Comparison of ENCODE assay signal across 21 cellular contexts in genomic region chr5:124644138-124644537, GRCh38.
DNase-seq lines count a peak whose midpoint lies in the region; ATAC-seq, FAIRE-seq and TF ChIP-seq lines count a peak whose summit lies in the region.
"Had no signal": no experiment of that assay in that cellular context is flagged by ENCODE, and none has a peak within 500 bp of the region (broad histone marks: within the 10 kb centered on the region; RNA-seq: fewer than 3 reads in every experiment).

No MANE protein-coding gene starts in this region.

- H3K27me3 ChIP-seq in Panc1 (ENCODE audit: control insufficient read depth, insufficient read depth, low read length) (no peaks in the 10 kb centered on the region), H1 (replicated peaks in 1 of 4; ENCODE audit: control insufficient read depth in 3 of 4, extremely low read depth in 1 of 4, insufficient read depth in 3 of 4, low read length in 3 of 4) (no peaks in the 10 kb centered on the region)

- no peak overlapping the region for H2BK15ac ChIP-seq in H1 (ENCODE audit: low read length)

- peak; percentile 58 for DNase-seq in EL
- DNase-seq in Panc1 (ENCODE audit: low read depth, low spot score), result no peak
- peak in 1 of 2 experiments; percentile 35 for DNase-seq in H1 (ENCODE audit: low read depth in 1 of 2, low spot score in 2 of 2)
- DNase-seq in kidney tubule cell (ENCODE audit: low spot score), result peak; percentile 57
- no peak for DNase-seq in mucosa of gallbladder (ENCODE audit: low spot score)
- DNase-seq in T-helper 2 cell treated with Interferon-gamma antibody and Interleukin-4, amounts not matched to agents 5 μg/mL and 100 μg/mL, for 36 hours (ENCODE audit: low spot score), result no peak
- DNase-seq in AML-193 (lab: John Stamatoyannopoulos, UW), result no peak
- DNase-seq in GF-D8 (lab: John Stamatoyannopoulos, UW), result no peak
- DNase-seq: activated CD4-positive, alpha-beta memory T cell treated with anti-CD3 and anti-CD28 coated beads for 36 hours; activated naive CD4-positive, alpha-beta T cell treated with Interleukin-2 at 50 U/mL for 16 hours; anterior cingulate cortex; DMS153; foreskin melanocyte; left lung; NCI-H1105 treated with DMSO at 0.1 percent for 48 hours; NCI-H2107; NCI-H510A treated with DMSO at 0.1 percent for 48 hours; SHP77 treated with DMSO at 0.1 percent for 48 hours; stimulated activated CD4-positive, alpha-beta T cell treated with anti-CD3 and anti-CD28 coated beads, Interleukin-12 subunit alpha, Interleukin-12 subunit beta, amount 100 ng/mL, for 4 hours had no signal

- H3K27ac ChIP-seq in Panc1 (ENCODE audit: low read length) (peak overlapping the region; percentile 72), H1 (ENCODE audit: low read depth, low read length) (no peak overlapping the region)
- H3K27ac ChIP-seq: left lung had no signal

- no peak for TF ChIP-seq POLR2A in H1 (IDR thresholded peaks at IDR 0.05; ENCODE audit: control extremely low read depth in 1 of 2, low read depth in 2 of 2, low read length in 2 of 2)

- BruUV-seq in Panc1 (replicated peaks; lab: Mats Ljungman, UMichigan), result no TSS peak

- H4K5ac ChIP-seq in H1 (ENCODE audit: insufficient read length, low read depth, low read length), result no peak overlapping the region

- peaks cover 10% of the 10 kb centered on the region; the same call in 1 of the 2 replicates for H3K79me1 ChIP-seq in H1 (ENCODE audit: low read depth, low read length)

- no peak overlapping the region for H2BK5ac ChIP-seq in H1 (ENCODE audit: low read depth, low read length)

- H2AFZ ChIP-seq in H1 (ENCODE audit: low read length), result no peak overlapping the region

- no peak overlapping the region for H4K91ac ChIP-seq in H1 (replicated peaks; ENCODE audit: insufficient read length, low read length)

- no peak overlapping the region for H3K27ac Mint-ChIP-seq in T-helper 2 cell treated with Interferon-gamma antibody and Interleukin-4, amounts not matched to agents 5 μg/mL and 100 μg/mL, for 36 hours
- H3K27ac Mint-ChIP-seq: activated CD4-positive, alpha-beta memory T cell treated with anti-CD3 and anti-CD28 coated beads for 36 hours; T-helper 1 cell treated with Interleukin-12 subunit alpha and Interleukin-12 subunit beta and Interleukin-4 antibody, amounts not matched to agents 30 μg/mL and 1 μg/mL, for 36 hours had no signal

- no peak overlapping the region for H3K56ac ChIP-seq in H1 (replicated peaks; ENCODE audit: insufficient read length, low read depth, low read length)

- no peaks in the 10 kb centered on the region for H3K9me3 ChIP-seq in Panc1 (ENCODE audit: control insufficient read depth, insufficient read depth, low read depth, low read length)
- H3K9me3 ChIP-seq in H1 (ENCODE audit: insufficient read depth in 2 of 2, low read depth in 1 of 2, low read length in 1 of 2), result no peaks in the 10 kb centered on the region
- H3K9me3 ChIP-seq: left lung had no signal

- H3K79me2 ChIP-seq in H1 (ENCODE audit: control insufficient read depth in 1 of 2, insufficient read depth in 2 of 2, low read length in 2 of 2), result peaks cover 0 to 19% of the 10 kb centered on the region in 2 experiments; a peak in 3 of 4 replicates

- FAIRE-seq in H1 (lab: Jason Lieb, UNC), result no peak
- FAIRE-seq: endometrium had no signal

- POLR2A ChIA-PET in Panc1 (lab: Charles Lee) (no interaction called here), H1 (lab: Charles Lee; ENCODE audit: partially characterized antibody) (no interaction called here)

- CTCF ChIA-PET in Panc1 (lab: Charles Lee) (no interaction called here), H1 (lab: Charles Lee; ENCODE audit: partially characterized antibody) (interaction anchor here (1.4 kb wide), 1 partner anchor 97 kb away, joined by 3 read pairs; no protein-coding TSS in a partner anchor)

- H3K18ac ChIP-seq in H1 (ENCODE audit: extremely low read depth, low read length), result no peak overlapping the region

- intact Hi-C loops in Panc1 (cut with micrococcal nuclease; ENCODE audit: unreplicated experiment), result no loop called here

- H3K9me3 Mint-ChIP-seq in T-helper 2 cell treated with Interferon-gamma antibody and Interleukin-4, amounts not matched to agents 5 μg/mL and 100 μg/mL, for 36 hours, result no peaks in the 10 kb centered on the region

- no peak overlapping the region for H2BK20ac ChIP-seq in H1 (ENCODE audit: low read length)

- no peak for ATAC-seq in Panc1
- ATAC-seq: left lung had no signal

- H3K27me3 Mint-ChIP-seq in T-helper 2 cell treated with Interferon-gamma antibody and Interleukin-4, amounts not matched to agents 5 μg/mL and 100 μg/mL, for 36 hours (ENCODE audit: low read depth), result peaks cover 71% of the 10 kb centered on the region

- H3K14ac ChIP-seq in H1 (ENCODE audit: insufficient read length), result no peak overlapping the region

- peak overlapping the region; percentile 40; the same call in 1 of the 2 replicates for H2BK12ac ChIP-seq in H1 (ENCODE audit: low read depth, low read length)

- TF ChIP-seq EP300 in H1 (IDR thresholded peaks at IDR 0.05; ENCODE audit: borderline replicate concordance in 1 of 2, low read depth in 2 of 2, low read length in 2 of 2), result no peak

- no peak for TF ChIP-seq CTCF in Panc1 (IDR thresholded peaks at IDR 0.05)
- TF ChIP-seq CTCF in H1 (IDR thresholded peaks at IDR 0.05; ENCODE audit: control extremely low read depth in 1 of 3, insufficient read depth in 1 of 3, low read depth in 1 of 3, low read length in 3 of 3), result no peak

- H3K4ac ChIP-seq in H1 (replicated peaks; ENCODE audit: insufficient read length, low read depth, low read length), result peak overlapping the region; percentile 3

- no peak overlapping the region for H2BK120ac ChIP-seq in H1 (replicated peaks; ENCODE audit: low read depth, low read length)

- H3K4me3 Mint-ChIP-seq in T-helper 2 cell treated with Interferon-gamma antibody and Interleukin-4, amounts not matched to agents 5 μg/mL and 100 μg/mL, for 36 hours, result no peak overlapping the region
- H3K4me3 Mint-ChIP-seq: activated CD4-positive, alpha-beta memory T cell treated with anti-CD3 and anti-CD28 coated beads for 36 hours; T-helper 1 cell treated with Interleukin-12 subunit alpha and Interleukin-12 subunit beta and Interleukin-4 antibody, amounts not matched to agents 30 μg/mL and 1 μg/mL, for 36 hours had no signal

- peaks cover 5% of the 10 kb centered on the region for H3K4me1 Mint-ChIP-seq in T-helper 2 cell treated with Interferon-gamma antibody and Interleukin-4, amounts not matched to agents 5 μg/mL and 100 μg/mL, for 36 hours (ENCODE audit: low read depth)

- no peaks in the 10 kb centered on the region for H4K20me1 ChIP-seq in H1 (replicated peaks in 1 of 2; ENCODE audit: control insufficient read depth in 1 of 2, insufficient read depth in 2 of 2, low read length in 2 of 2)

- no peak for TF ChIP-seq RAD21 in H1 (IDR thresholded peaks at IDR 0.05 in 1 of 2, conservative IDR thresholded peaks at IDR 0.05 in 1 of 2; ENCODE audit: low read depth in 2 of 2, low read length in 2 of 2)

- no peak overlapping the region for H2AK5ac ChIP-seq in H1 (ENCODE audit: low read depth, low read length)

- H3K4me3 ChIP-seq in Panc1 (ENCODE audit: low read depth in 2 of 2, low read length in 2 of 2) (no peak overlapping the region), H1 (ENCODE audit: extremely low read depth in 1 of 4, insufficient read depth in 2 of 4, low read depth in 3 of 4, low read length in 4 of 4) (no peak overlapping the region)
- H3K4me3 ChIP-seq: left lung had no signal

- H4K8ac ChIP-seq in H1 (ENCODE audit: extremely low read depth, insufficient read depth, low read length), result no peak overlapping the region

- H3K4me1 ChIP-seq in Panc1 (ENCODE audit: control insufficient read depth, insufficient read depth, low read length) (peaks cover 31% of the 10 kb centered on the region), H1 (replicated peaks in 1 of 4; ENCODE audit: control insufficient read depth in 3 of 4, insufficient read depth in 4 of 4, low read length in 3 of 4) (peaks cover 0 to 30% (median 13%) of the 10 kb centered on the region in 4 experiments; a peak in 6 of 7 replicates)

- no peak overlapping the region for H3K23ac ChIP-seq in H1 (ENCODE audit: insufficient read length)

- in situ Hi-C loops in Panc1 (cut with HindIII; ENCODE audit: low pct_unique_long_range_greater_than_20kb, low sequenced_read_pairs), result no loop called here

- H3K9ac ChIP-seq in H1 (replicated peaks in 1 of 4; ENCODE audit: extremely low read depth in 1 of 4, low read depth in 3 of 4, low read length in 3 of 4), result peak overlapping the region in 1 of 4 experiments; percentile 37; a peak in 1 of 7 replicates

- 85% methylated on average over 9 of the region's 9 CpGs; no CpG with 5 or more reads in 1 of the 2 experiments for WGBS in H1 (ENCODE audit: extremely low coverage in 1 of 2, insufficient coverage in 1 of 2, insufficient read length in 1 of 2, insufficient replicate concordance in 2 of 2, low coverage in 1 of 2, low lambda C conversion rate in 2 of 2, missing lambda C conversion rate in 1 of 2), 2 experiments

- no peaks in the 10 kb centered on the region for H3K36me3 Mint-ChIP-seq in T-helper 2 cell treated with Interferon-gamma antibody and Interleukin-4, amounts not matched to agents 5 μg/mL and 100 μg/mL, for 36 hours (ENCODE audit: low read depth)
- H3K36me3 Mint-ChIP-seq: activated CD4-positive, alpha-beta memory T cell treated with anti-CD3 and anti-CD28 coated beads for 36 hours had no signal

- H3K36me3 ChIP-seq in Panc1 (ENCODE audit: control insufficient read depth, insufficient read depth, low read length), result no peaks in the 10 kb centered on the region
- peaks cover 7 to 45% (median 23%) of the 10 kb centered on the region in 4 experiments; a peak in 7 of 8 replicates for H3K36me3 ChIP-seq in H1 (ENCODE audit: control insufficient read depth in 2 of 4, insufficient read depth in 4 of 4, low read length in 3 of 4)

- H3K23me2 ChIP-seq in H1 (ENCODE audit: low read depth, low read length), result no peaks in the 10 kb centered on the region

- no peak overlapping the region for H3K4me2 ChIP-seq in H1 (ENCODE audit: insufficient read depth in 1 of 2, low read depth in 2 of 2, low read length in 2 of 2)

TF ChIP-seq in H1, 55 proteins besides CTCF, POLR2A, EP300 and RAD21:
- TF ChIP-seq SP1 (IDR thresholded peaks at IDR 0.05; ENCODE audit: low read depth, low read length), result no peak
- no peak for TF ChIP-seq TAF7 (optimal IDR thresholded peaks at IDR 0.05; ENCODE audit: borderline replicate concordance, low read depth, low read length)
TF ChIP-seq in H1: peak in this region for 0.

Comparison
In these comparisons a context has a peak if more than half of its experiments do, and no peak if none do; other contexts are left out.
1. DNase-seq: peak in EL (single experiment) and kidney tubule cell (single experiment); none in Panc1 (single experiment), mucosa of gallbladder (single experiment), T-helper 2 cell treated with Interferon-gamma antibody and Interleukin-4, amounts not matched to agents 5 μg/mL and 100 μg/mL, for 36 hours (single experiment), AML-193 (0 of 2) and GF-D8 (single experiment).